In genomic region chr14:95265106-95266094, GRCh38 we compare ENCODE assay signal across 1 cellular context.
TF ChIP-seq lines count a peak whose summit lies in the region.

No MANE protein-coding gene starts in this region.

TF ChIP-seq in GM12878, 131 proteins besides CTCF, POLR2A, EP300 and RAD21 (continued from another document):
- TF ChIP-seq REST (IDR thresholded peaks at IDR 0.05; ENCODE audit: low read depth, low read length) (0 out of 2 replicates have a peak, but pooled peaks have one; percentile 5), ZSCAN29 (IDR thresholded peaks at IDR 0.05) (no peak), NRF1 (conservative IDR thresholded peaks at IDR 0.05; ENCODE audit: low read depth, low read length) (no peak), ELK1 (IDR thresholded peaks at IDR 0.05; ENCODE audit: low read depth, low read length) (no peak), CBFB (IDR thresholded peaks at IDR 0.05; ENCODE audit: low read depth) (peak; percentile 83), MYB (IDR thresholded peaks at IDR 0.05; ENCODE audit: borderline replicate concordance, low read depth, low read length) (no peak), SKIL (IDR thresholded peaks at IDR 0.05; ENCODE audit: low read depth, poor library complexity, severe bottlenecking) (peak; percentile 94), IKZF1 (conservative IDR thresholded peaks at IDR 0.05) (peak; percentile 99), MEF2B (IDR thresholded peaks at IDR 0.05; ENCODE audit: partially characterized antibody, poor library complexity, severe bottlenecking) (peak; percentile 79)
- TF ChIP-seq, protein P1, sequence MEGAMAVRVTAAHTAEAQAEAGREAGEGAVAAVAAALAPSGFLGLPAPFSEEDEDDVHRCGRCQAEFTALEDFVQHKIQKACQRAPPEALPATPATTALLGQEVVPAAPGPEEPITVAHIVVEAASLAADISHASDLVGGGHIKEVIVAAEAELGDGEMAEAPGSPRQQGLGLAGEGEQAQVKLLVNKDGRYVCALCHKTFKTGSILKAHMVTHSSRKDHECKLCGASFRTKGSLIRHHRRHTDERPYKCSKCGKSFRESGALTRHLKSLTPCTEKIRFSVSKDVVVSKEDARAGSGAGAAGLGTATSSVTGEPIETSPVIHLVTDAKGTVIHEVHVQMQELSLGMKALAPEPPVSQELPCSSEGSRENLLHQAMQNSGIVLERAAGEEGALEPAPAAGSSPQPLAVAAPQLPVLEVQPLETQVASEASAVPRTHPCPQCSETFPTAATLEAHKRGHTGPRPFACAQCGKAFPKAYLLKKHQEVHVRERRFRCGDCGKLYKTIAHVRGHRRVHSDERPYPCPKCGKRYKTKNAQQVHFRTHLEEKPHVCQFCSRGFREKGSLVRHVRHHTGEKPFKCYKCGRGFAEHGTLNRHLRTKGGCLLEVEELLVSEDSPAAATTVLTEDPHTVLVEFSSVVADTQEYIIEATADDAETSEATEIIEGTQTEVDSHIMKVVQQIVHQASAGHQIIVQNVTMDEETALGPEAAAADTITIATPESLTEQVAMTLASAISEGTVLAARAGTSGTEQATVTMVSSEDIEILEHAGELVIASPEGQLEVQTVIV (IDR thresholded peaks at IDR 0.05; ENCODE audit: borderline replicate concordance, partially characterized antibody), result peak; percentile 42
